1 cellular context compared by ENCODE assay signal in genomic region chr21:46294647-46295176, GRCh38.
TF ChIP-seq lines count a peak whose summit lies in the region.

No MANE protein-coding gene starts in this region.

TF ChIP-seq in K562, 482 proteins besides CTCF, POLR2A, EP300 and RAD21 (continued from another document and continues in another):
- TF ChIP-seq ZNF740 (CRISPR knock-in tag; IDR thresholded peaks at IDR 0.05) (no peak), ZNF740 (tag; IDR thresholded peaks at IDR 0.05) (no peak), ZBED1 (IDR thresholded peaks at IDR 0.05) (no peak), SP1 (CRISPR knock-in tag; IDR thresholded peaks at IDR 0.05) (peak; percentile 33; the same call in 1 of the 2 replicates), ZNF398 (CRISPR knock-in tag; IDR thresholded peaks at IDR 0.05) (no peak), GATA2 (CRISPR knock-in tag; IDR thresholded peaks at IDR 0.05) (no peak), TGIF2 (CRISPR knock-in tag; IDR thresholded peaks at IDR 0.05) (no peak), RBM17 (IDR thresholded peaks at IDR 0.05; ENCODE audit: borderline replicate concordance, low read depth, low read length) (no peak), ZNF184 (CRISPR knock-in tag; IDR thresholded peaks at IDR 0.05) (no peak), ZBTB43 (CRISPR knock-in tag; IDR thresholded peaks at IDR 0.05) (no peak), RAD51 (IDR thresholded peaks at IDR 0.05; ENCODE audit: borderline replicate concordance, low read depth) (peak; percentile 28; the same call in 1 of the 2 replicates), HMGN3 (IDR thresholded peaks at IDR 0.05; ENCODE audit: borderline replicate concordance, extremely low read depth, insufficient read length, low read depth, low read length) (no peak), VEZF1 (CRISPR knock-in tag; IDR thresholded peaks at IDR 0.05) (peak; percentile 73), CLOCK (CRISPR knock-in tag; IDR thresholded peaks at IDR 0.05; ENCODE audit: borderline replicate concordance) (no peak), MEIS2 (IDR thresholded peaks at IDR 0.05; ENCODE audit: partially characterized antibody) (peak; percentile 6), ZNF134 (CRISPR knock-in tag; conservative IDR thresholded peaks at IDR 0.05) (no peak), BRD9 (IDR thresholded peaks at IDR 0.05; ENCODE audit: low read depth, partially characterized antibody) (peak; percentile 48), SUPT5H (IDR thresholded peaks at IDR 0.05) (no peak), TRIM24 (IDR thresholded peaks at IDR 0.05) (peak in 1 of 2 experiments; percentile 60; a peak in 1 of 4 replicates), HNRNPL (IDR thresholded peaks at IDR 0.05; ENCODE audit: low read depth, low read length) (no peak), ZNF76 (CRISPR knock-in tag; IDR thresholded peaks at IDR 0.05; ENCODE audit: borderline replicate concordance) (no peak), ZNF445 (CRISPR knock-in tag; IDR thresholded peaks at IDR 0.05; ENCODE audit: low read depth) (no peak), ID3 (CRISPR knock-in tag; IDR thresholded peaks at IDR 0.05) (no peak), ID3 (tag; IDR thresholded peaks at IDR 0.05) (no peak), AFF1 (IDR thresholded peaks at IDR 0.05; ENCODE audit: low read depth in 1 of 2, partially characterized antibody in 2 of 2) (peak in 1 of 2 experiments; percentile 43), ZNF586 (CRISPR knock-in tag; conservative IDR thresholded peaks at IDR 0.05) (no peak), CBX1 (IDR thresholded peaks at IDR 0.05; ENCODE audit: low read depth) (no peak), USF2 (CRISPR knock-in tag; IDR thresholded peaks at IDR 0.05) (no peak), KAT7 (CRISPR knock-in tag; IDR thresholded peaks at IDR 0.05; ENCODE audit: borderline replicate concordance) (no peak), ZNF75A (CRISPR knock-in tag; IDR thresholded peaks at IDR 0.05) (no peak), ZNF354B (CRISPR knock-in tag; IDR thresholded peaks at IDR 0.05) (no peak), CEBPB (tag; IDR thresholded peaks at IDR 0.05) (no peak), ZNF316 (IDR thresholded peaks at IDR 0.05) (no peak), HDAC6 (IDR thresholded peaks at IDR 0.05; ENCODE audit: low read depth, low read length) (no peak), TEAD1 (CRISPR knock-in tag; IDR thresholded peaks at IDR 0.05) (peak; percentile 43 to 47; a peak in 1 of 4 replicates), ADNP (tag; IDR thresholded peaks at IDR 0.05) (no peak), STAT5B (CRISPR knock-in tag; IDR thresholded peaks at IDR 0.05) (no peak), ZNF311 (CRISPR knock-in tag; IDR thresholded peaks at IDR 0.05) (no peak), RNF2 (IDR thresholded peaks at IDR 0.05) (no peak), ZNF830 (CRISPR knock-in tag; IDR thresholded peaks at IDR 0.05) (no peak), ZNF217 (CRISPR knock-in tag; IDR thresholded peaks at IDR 0.05) (no peak), CBFA2T2 (conservative IDR thresholded peaks at IDR 0.05) (peak; percentile 74), CBX2 (IDR thresholded peaks at IDR 0.05; ENCODE audit: insufficient read depth, low read length, poor library complexity, severe bottlenecking) (no peak), BHLHE40 (IDR thresholded peaks at IDR 0.05; ENCODE audit: low read length) (no peak)
